Comparison of ENCODE assay signal across 8 cellular contexts in the genomic region with DNA sequence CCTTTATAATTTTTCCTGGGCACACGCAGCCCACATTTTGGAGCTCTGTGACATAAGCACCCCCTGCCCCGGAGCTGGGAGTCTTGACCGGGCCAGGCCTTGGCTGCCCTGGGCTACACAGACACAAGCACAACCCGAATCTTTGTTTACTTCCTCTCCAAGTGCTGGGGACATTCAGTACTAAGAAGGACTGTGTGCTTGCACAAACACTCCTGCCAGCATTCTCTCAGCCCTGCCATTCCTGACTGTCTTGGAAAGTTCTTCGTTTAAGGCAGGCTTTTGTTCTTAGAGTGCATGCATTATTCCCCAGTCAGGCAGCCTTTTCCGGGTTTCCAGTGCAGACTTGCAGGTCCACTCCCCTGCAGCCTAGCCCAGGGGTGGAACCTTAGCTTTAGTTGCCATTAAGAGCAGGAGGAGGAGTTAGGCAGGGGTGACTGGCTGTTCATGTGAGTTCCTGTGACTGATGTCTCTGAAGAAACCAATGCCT. TPM values are rescaled to one million over a fixed set of nuclear protein-coding genes. Genes with fewer than 3 reads are reported as not detected.
DNase-seq lines count a peak whose midpoint lies in the region; ATAC-seq, FAIRE-seq and TF ChIP-seq lines count a peak whose summit lies in the region.

No MANE protein-coding gene starts in this region.

- no TSS peak for BruUV-seq in K562 (replicated peaks; lab: Mats Ljungman, UMichigan)

- peak in 1 of 2 experiments; percentile 13; a peak in 1 of 4 replicates for TF ChIP-seq RAD21 in K562 (CRISPR knock-in tag; conservative IDR thresholded peaks at IDR 0.05 in 1 of 2, IDR thresholded peaks at IDR 0.05 in 1 of 2)

- intact Hi-C loops in K562 (cut with micrococcal nuclease), result no loop called here

- CTCF ChIA-PET in K562 (lab: Yijun Ruan, JAX; ENCODE audit: low intra/inter-chr PET ratio), result no interaction called here

- peak overlapping the region; percentile 77 for H3K4me2 ChIP-seq in K562 (ENCODE audit: insufficient read depth, low read length)

- peak; percentile 19 for DNase-seq in DMS53 treated with DMSO at 0.1 percent for 48 hours (lab: John Stamatoyannopoulos, UW; ENCODE audit: unreplicated experiment)
- DNase-seq in MV-4-11 (lab: John Stamatoyannopoulos, UW), result peak; percentile 27
- peak; percentile 33 to 82 (median 52) for DNase-seq in K562 (ENCODE audit: extremely low read depth in 1 of 4, low spot score in 3 of 4)
- peak; percentile 54 for DNase-seq in iPS DF 6.9 (ENCODE audit: low read depth, low spot score)
- no peak for DNase-seq in amniotic stem cell (lab: John Stamatoyannopoulos, UW)
- DNase-seq in cortex of kidney (lab: John Stamatoyannopoulos, UW), result no peak

- in situ Hi-C loops in K562 (cut with MboI), result no loop called here

- H3K27me3 ChIP-seq in K562 (ENCODE audit: control insufficient read depth in 2 of 2, insufficient read depth in 2 of 2, low read length in 2 of 2) (no peaks in the 10 kb centered on the region), iPS DF 6.9 (ENCODE audit: control insufficient read depth, insufficient read depth, low read length) (no peaks in the 10 kb centered on the region), rectal smooth muscle tissue (ENCODE audit: control insufficient read depth, insufficient read depth, low read length) (no peaks in the 10 kb centered on the region)

- WGBS in K562 (ENCODE audit: insufficient coverage, low coverage, missing lambda C conversion rate), result 21% methylated on average over 6 of the region's 6 CpGs
- WGBS in iPS DF 6.9 (ENCODE audit: insufficient coverage, insufficient read length), result no CpG with 5 or more reads among the region's 6 CpGs

- no peaks in the 10 kb centered on the region for H3K36me3 ChIP-seq in K562 (ENCODE audit: control insufficient read depth, insufficient read depth, low read length)
- H3K36me3 ChIP-seq in iPS DF 6.9 (ENCODE audit: control insufficient read depth, insufficient read depth, low read length), result no peaks in the 10 kb centered on the region
- H3K36me3 ChIP-seq in rectal smooth muscle tissue (ENCODE audit: control insufficient read depth, insufficient read depth, low read length), result no peaks in the 10 kb centered on the region

- peak overlapping the region; percentile 67; the same call in 2 of the 3 replicates for H3K27ac ChIP-seq in K562 (ENCODE audit: extremely low read depth, low read depth, low read length)
- H3K27ac ChIP-seq in iPS DF 6.9 (ENCODE audit: low read length), result no peak overlapping the region
- peak overlapping the region; percentile 97 for H3K27ac ChIP-seq in rectal smooth muscle tissue (ENCODE audit: low read depth, low read length)

- peak; percentile 72 for FAIRE-seq in K562 (lab: Jason Lieb, UNC)

- H3K4me3 ChIP-seq in K562 (no peak overlapping the region), iPS DF 6.9 (ENCODE audit: low read length) (no peak overlapping the region), rectal smooth muscle tissue (ENCODE audit: low read length) (peak overlapping the region; percentile 40)

- H3K9me3 ChIP-seq in K562 (replicated peaks; ENCODE audit: control insufficient read depth, insufficient read depth, low read depth, low read length), result no peaks in the 10 kb centered on the region
- H3K9me3 ChIP-seq in iPS DF 6.9 (ENCODE audit: control insufficient read depth, insufficient read depth, low read length), result no peaks in the 10 kb centered on the region

- H3K4me1 ChIP-seq in K562 (replicated peaks in 1 of 2; ENCODE audit: control insufficient read depth in 2 of 2, insufficient read depth in 2 of 2, low read length in 2 of 2) (peaks cover 8 to 40% of the 10 kb centered on the region in 2 experiments), iPS DF 6.9 (ENCODE audit: control insufficient read depth, insufficient read depth, low read length) (peaks cover 3% of the 10 kb centered on the region; the same call in 1 of the 2 replicates), rectal smooth muscle tissue (ENCODE audit: control insufficient read depth, insufficient read depth, low read length) (peaks cover 82% of the 10 kb centered on the region)

- H3K79me2 ChIP-seq in K562 (ENCODE audit: control insufficient read depth, insufficient read depth, low read length), result peaks cover 19% of the 10 kb centered on the region

- peak overlapping the region; percentile 91 for H2AFZ ChIP-seq in K562 (ENCODE audit: low read depth, low read length)

- TF ChIP-seq CTCF in K562 (IDR thresholded peaks at IDR 0.05 in 2 of 3, conservative IDR thresholded peaks at IDR 0.05 in 1 of 3; ENCODE audit: insufficient read depth in 2 of 3, low read depth in 1 of 3, low read length in 3 of 3), result no peak

- no peak for TF ChIP-seq EP300 in K562 (IDR thresholded peaks at IDR 0.05; ENCODE audit: low read length)

- no peaks in the 10 kb centered on the region for H4K20me1 ChIP-seq in K562 (replicated peaks; ENCODE audit: control insufficient read depth, insufficient read depth, low read length)

- POLR2A ChIA-PET in K562 (lab: Yijun Ruan, JAX), result interaction anchor here (0.6 to 3.0 kb wide), 8 partner anchors 8 to 267 kb away, joined by 3 to 10 read pairs (median 4); no protein-coding TSS in a partner anchor

- H3K9ac ChIP-seq in K562 (ENCODE audit: insufficient read depth in 1 of 2, low read depth in 2 of 2, low read length in 2 of 2) (peak overlapping the region; percentile 39 to 85), rectal smooth muscle tissue (ENCODE audit: low read length) (no peak overlapping the region)

- no peak for TF ChIP-seq POLR2A in K562 (conservative IDR thresholded peaks at IDR 0.05)

- no peaks in the 10 kb centered on the region for H3K9me1 ChIP-seq in K562 (ENCODE audit: control insufficient read depth, insufficient read depth, low read length)

- ATAC-seq in K562 (peak; percentile 89), HG03039 (IDR thresholded peaks at IDR 0.05; ENCODE audit: unreplicated experiment) (no peak)

TF ChIP-seq in K562, 482 proteins besides CTCF, POLR2A, EP300 and RAD21 (continues in another document):
- TF ChIP-seq RCOR1 (IDR thresholded peaks at IDR 0.05; ENCODE audit: borderline replicate concordance in 1 of 2, low read depth in 2 of 2, low read length in 2 of 2) (0 out of 4 replicates have a peak, but pooled peaks of 1 of the 2 experiments have one; percentile 5), RBBP5 (IDR thresholded peaks at IDR 0.05; ENCODE audit: borderline replicate concordance, insufficient read depth, low read length, poor library complexity, severe bottlenecking) (peak; percentile 32), ZNF644 (tag; IDR thresholded peaks at IDR 0.05; ENCODE audit: low read depth) (0 out of 2 replicates have a peak, but pooled peaks have one; percentile 55), L3MBTL2 (IDR thresholded peaks at IDR 0.05) (peak; percentile 30; the same call in 1 of the 2 replicates), ZSCAN29 (IDR thresholded peaks at IDR 0.05) (peak; percentile 93), NFE2 (IDR thresholded peaks at IDR 0.05; ENCODE audit: low read depth) (0 out of 2 replicates have a peak, but pooled peaks have one; percentile 18)
- TF ChIP-seq, protein P1, sequence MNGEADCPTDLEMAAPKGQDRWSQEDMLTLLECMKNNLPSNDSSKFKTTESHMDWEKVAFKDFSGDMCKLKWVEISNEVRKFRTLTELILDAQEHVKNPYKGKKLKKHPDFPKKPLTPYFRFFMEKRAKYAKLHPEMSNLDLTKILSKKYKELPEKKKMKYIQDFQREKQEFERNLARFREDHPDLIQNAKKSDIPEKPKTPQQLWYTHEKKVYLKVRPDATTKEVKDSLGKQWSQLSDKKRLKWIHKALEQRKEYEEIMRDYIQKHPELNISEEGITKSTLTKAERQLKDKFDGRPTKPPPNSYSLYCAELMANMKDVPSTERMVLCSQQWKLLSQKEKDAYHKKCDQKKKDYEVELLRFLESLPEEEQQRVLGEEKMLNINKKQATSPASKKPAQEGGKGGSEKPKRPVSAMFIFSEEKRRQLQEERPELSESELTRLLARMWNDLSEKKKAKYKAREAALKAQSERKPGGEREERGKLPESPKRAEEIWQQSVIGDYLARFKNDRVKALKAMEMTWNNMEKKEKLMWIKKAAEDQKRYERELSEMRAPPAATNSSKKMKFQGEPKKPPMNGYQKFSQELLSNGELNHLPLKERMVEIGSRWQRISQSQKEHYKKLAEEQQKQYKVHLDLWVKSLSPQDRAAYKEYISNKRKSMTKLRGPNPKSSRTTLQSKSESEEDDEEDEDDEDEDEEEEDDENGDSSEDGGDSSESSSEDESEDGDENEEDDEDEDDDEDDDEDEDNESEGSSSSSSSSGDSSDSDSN (IDR thresholded peaks at IDR 0.05; ENCODE audit: borderline replicate concordance in 1 of 2, low read depth in 2 of 2, low read length in 2 of 2), result 0 out of 4 replicates have a peak, but pooled peaks of 1 of the 2 experiments have one; percentile 69
- TF ChIP-seq, protein P2, sequence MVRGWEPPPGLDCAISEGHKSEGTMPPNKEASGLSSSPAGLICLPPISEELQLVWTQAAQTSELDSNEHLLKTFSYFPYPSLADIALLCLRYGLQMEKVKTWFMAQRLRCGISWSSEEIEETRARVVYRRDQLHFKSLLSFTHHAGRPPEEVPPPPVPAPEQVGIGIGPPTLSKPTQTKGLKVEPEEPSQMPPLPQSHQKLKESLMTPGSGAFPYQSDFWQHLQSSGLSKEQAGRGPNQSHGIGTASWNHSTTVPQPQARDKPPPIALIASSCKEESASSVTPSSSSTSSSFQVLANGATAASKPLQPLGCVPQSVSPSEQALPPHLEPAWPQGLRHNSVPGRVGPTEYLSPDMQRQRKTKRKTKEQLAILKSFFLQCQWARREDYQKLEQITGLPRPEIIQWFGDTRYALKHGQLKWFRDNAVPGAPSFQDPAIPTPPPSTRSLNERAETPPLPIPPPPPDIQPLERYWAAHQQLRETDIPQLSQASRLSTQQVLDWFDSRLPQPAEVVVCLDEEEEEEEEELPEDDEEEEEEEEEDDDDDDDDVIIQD (CRISPR knock-in tag; IDR thresholded peaks at IDR 0.05), result no peak

RNA-seq across cellular contexts. Expression of a gene that starts 28.6 kb away (rescaled TPM):
- total RNA-seq in K562 (2011; cell fraction: chromatin; rRNA removed; ENCODE audit: low replicate concordance), result 9.3 and 13.8 TPM in 2 replicates
- 7.5 and 7.6 TPM in 2 replicates for total RNA-seq in K562 (2011; cell fraction: nucleolus; rRNA removed)
- total RNA-seq in K562 (2011; cell fraction: nucleoplasm; rRNA removed), result 7.3 and 7.9 TPM in 2 replicates
- total RNA-seq in K562 (2014; rRNA removed), result 6.0 and 7.3 TPM in 2 replicates
- total RNA-seq in K562 (2014; rRNA removed; fragmentation: Illumina TruSeq; extraction: Trizol), result 6.8 and 8.9 TPM in 2 replicates
- 5.2 and 5.3 TPM in 2 replicates for total RNA-seq in K562 (2015; rRNA removed; fragmentation: Illumina TruSeq; extraction: Trizol)
- total RNA-seq in K562 (2021), result 10.6 and 14.6 TPM in 2 replicates
- polyA plus RNA-seq in K562 (2011; rRNA removed), result 5.8 and 8.4 TPM in 2 replicates
- polyA plus RNA-seq in K562 (2011; cell fraction: cytosol; rRNA removed), result 8.5 and 8.7 TPM in 2 replicates
- 5.1 and 6.3 TPM in 2 replicates for polyA plus RNA-seq in K562 (2011; cell fraction: nucleus; rRNA removed)
- polyA plus RNA-seq in K562 (2012), result 7.3 and 9.4 TPM in 2 replicates
- 9.4 and 11.0 TPM in 2 replicates for polyA plus RNA-seq in K562 (2014; fragmentation: Illumina TruSeq; extraction: Trizol)
- 1 to 10 TPM; 3.0 to 4.7 TPM for polyA plus RNA-seq in K562 (2014; fragmentation: Nextera tagmentation; extraction: Ambion mirVana)
- 5.2 and 6.4 TPM in 2 replicates for polyA plus RNA-seq in K562 (2014; rRNA removed)
- polyA minus RNA-seq in K562 (2011; rRNA and poly(A)+ RNA removed), result 23.3 and 23.7 TPM in 2 replicates
- 12.4 and 15.8 TPM in 2 replicates for polyA minus RNA-seq in K562 (2011; cell fraction: cytosol; rRNA and poly(A)+ RNA removed)
- 8.8 and 12.3 TPM in 2 replicates for polyA minus RNA-seq in K562 (2011; cell fraction: nucleus; rRNA and poly(A)+ RNA removed)

Comparison
In these comparisons a context has a peak if more than half of its experiments do, and no peak if none do; other contexts are left out.
1. DNase-seq: peak in DMS53 treated with DMSO at 0.1 percent for 48 hours (single experiment), MV-4-11 (single experiment), K562 (4 of 4) and iPS DF 6.9 (single experiment); none in amniotic stem cell (single experiment) and cortex of kidney (single experiment).